In genomic region chr6:125790403-125791150, GRCh38 we compare ENCODE assay signal across 8 cellular contexts. TPM values are rescaled to one million over a fixed set of nuclear protein-coding genes. Genes with fewer than 3 reads are reported as not detected.
DNase-seq lines count a peak whose midpoint lies in the region; ATAC-seq, FAIRE-seq and TF ChIP-seq lines count a peak whose summit lies in the region.

Gene NCOA7, plus strand, starts transcription at chr6:125790960. Its CDS starts 24,395 bp downstream, at chr6:125815355.

- peak; percentile 17 for TF ChIP-seq CTCF in neutrophil (IDR thresholded peaks at IDR 0.05)

- H3K4me1 ChIP-seq in neutrophil (ENCODE audit: control insufficient read depth in 1 of 2, insufficient read depth in 1 of 2, low read depth in 1 of 2, low read length in 1 of 2), result peaks cover 39 to 43% of the 10 kb centered on the region in 2 experiments

- H3K27me3 ChIP-seq in neutrophil, result no peaks in the 10 kb centered on the region

- ATAC-seq in GM21528 (IDR thresholded peaks at IDR 0.05; ENCODE audit: low FRiP score, unreplicated experiment), result peak; percentile 76

- peak within 1 kb of the TSS; percentile 77 to 94 for H3K4me3 ChIP-seq in neutrophil (ENCODE audit: low read depth in 1 of 2, low read length in 1 of 2)

- FAIRE-seq in frontal cortex (lab: Jason Lieb, UNC), result no peak

- H3K27ac ChIP-seq in neutrophil, result peak within 1 kb of the TSS; percentile 87
- H3K27ac ChIP-seq in substantia nigra (ENCODE audit: low read depth, low read length, poor library complexity, severe bottlenecking), result peak within 1 kb of the TSS; percentile 98

- DNase-seq in DMS79 treated with DMSO at 0.1 percent for 48 hours (lab: John Stamatoyannopoulos, UW), result peak; percentile 70
- DNase-seq in HuH-7.5 (ENCODE audit: low spot score), result peak; percentile 59
- DNase-seq in SHP77 treated with DMSO at 0.1 percent for 48 hours (lab: John Stamatoyannopoulos, UW), result peak; percentile 24
- DNase-seq in activated naive CD4-positive, alpha-beta T cell (lab: John Stamatoyannopoulos, UW), result peak; percentile 32 to 77 (median 62)
- DNase-seq in frontal cortex (ENCODE audit: low spot score in 2 of 2), result peak; percentile 77 to 86
- peak; percentile 15 to 93 (median 80) for DNase-seq in substantia nigra (lab: John Stamatoyannopoulos, UW)

- H3K9me3 ChIP-seq in neutrophil, result no peaks in the 10 kb centered on the region

- H3K36me3 ChIP-seq in neutrophil, result no peaks in the 10 kb centered on the region

RNA-seq across cellular contexts. Expression of gene NCOA7, which starts in this region (rescaled TPM):
- total RNA-seq in frontal cortex, result 27.3 TPM

Comparison
In these comparisons a context has a peak if more than half of its experiments do, and no peak if none do; other contexts are left out.
1. Peak in every context shown above with its lines: DNase-seq, ATAC-seq, H3K4me3 ChIP-seq and H3K27ac ChIP-seq.
2. DNase-seq: peak in every context shown above with its lines; median percentile 82 in frontal cortex; 80 in substantia nigra; 70 in DMS79 treated with DMSO at 0.1 percent for 48 hours; 62 in activated naive CD4-positive, alpha-beta T cell; 59 in HuH-7.5; 24 in SHP77 treated with DMSO at 0.1 percent for 48 hours.